Comparison of ENCODE assay signal across 1 cellular context in genomic region chr2:111117666-111118454, GRCh38.
TF ChIP-seq lines count a peak whose summit lies in the region.

No MANE protein-coding gene starts in this region.

TF ChIP-seq in WTC11, 78 proteins besides CTCF, POLR2A, EP300 and RAD21 (continued from another document and continues in another):
- TF ChIP-seq, protein P1, sequence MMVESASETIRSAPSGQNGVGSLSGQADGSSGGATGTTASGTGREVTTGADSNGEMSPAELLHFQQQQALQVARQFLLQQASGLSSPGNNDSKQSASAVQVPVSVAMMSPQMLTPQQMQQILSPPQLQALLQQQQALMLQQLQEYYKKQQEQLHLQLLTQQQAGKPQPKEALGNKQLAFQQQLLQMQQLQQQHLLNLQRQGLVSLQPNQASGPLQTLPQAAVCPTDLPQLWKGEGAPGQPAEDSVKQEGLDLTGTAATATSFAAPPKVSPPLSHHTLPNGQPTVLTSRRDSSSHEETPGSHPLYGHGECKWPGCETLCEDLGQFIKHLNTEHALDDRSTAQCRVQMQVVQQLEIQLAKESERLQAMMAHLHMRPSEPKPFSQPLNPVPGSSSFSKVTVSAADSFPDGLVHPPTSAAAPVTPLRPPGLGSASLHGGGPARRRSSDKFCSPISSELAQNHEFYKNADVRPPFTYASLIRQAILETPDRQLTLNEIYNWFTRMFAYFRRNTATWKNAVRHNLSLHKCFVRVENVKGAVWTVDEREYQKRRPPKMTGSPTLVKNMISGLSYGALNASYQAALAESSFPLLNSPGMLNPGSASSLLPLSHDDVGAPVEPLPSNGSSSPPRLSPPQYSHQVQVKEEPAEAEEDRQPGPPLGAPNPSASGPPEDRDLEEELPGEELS (CRISPR knock-in tag; IDR thresholded peaks at IDR 0.05): no peak
- TF ChIP-seq ZSCAN18 (CRISPR knock-in tag; IDR thresholded peaks at IDR 0.05) (no peak), SP1 (CRISPR knock-in tag; conservative IDR thresholded peaks at IDR 0.05) (no peak), ZNF396 (CRISPR knock-in tag; IDR thresholded peaks at IDR 0.05; ENCODE audit: borderline replicate concordance) (no peak), ELF4 (CRISPR knock-in tag; IDR thresholded peaks at IDR 0.05; ENCODE audit: low read depth) (no peak), IRF2 (CRISPR knock-in tag; IDR thresholded peaks at IDR 0.05; ENCODE audit: borderline replicate concordance, low read depth) (no peak), NFYB (CRISPR knock-in tag; conservative IDR thresholded peaks at IDR 0.05; ENCODE audit: low read depth) (no peak), NFATC4 (CRISPR knock-in tag; IDR thresholded peaks at IDR 0.05) (no peak), FOXP1 (CRISPR knock-in tag; IDR thresholded peaks at IDR 0.05; ENCODE audit: borderline replicate concordance) (no peak), AFF4 (CRISPR knock-in tag; IDR thresholded peaks at IDR 0.05; ENCODE audit: borderline replicate concordance) (no peak), TCF7 (CRISPR knock-in tag; IDR thresholded peaks at IDR 0.05; ENCODE audit: low read depth) (no peak), NFE2L1 (CRISPR knock-in tag; IDR thresholded peaks at IDR 0.05) (0 out of 2 replicates have a peak, but pooled peaks have one; percentile 25), CREB1 (CRISPR knock-in tag; IDR thresholded peaks at IDR 0.05) (0 out of 2 replicates have a peak, but pooled peaks have one; percentile 17), TP53 (CRISPR knock-in tag; IDR thresholded peaks at IDR 0.05) (no peak), PREB (CRISPR knock-in tag; IDR thresholded peaks at IDR 0.05; ENCODE audit: borderline replicate concordance) (no peak), ATF3 (CRISPR knock-in tag; conservative IDR thresholded peaks at IDR 0.05) (no peak), NR2C2 (CRISPR knock-in tag; IDR thresholded peaks at IDR 0.05) (no peak), TEAD1 (CRISPR knock-in tag; IDR thresholded peaks at IDR 0.05) (0 out of 2 replicates have a peak, but pooled peaks have one; percentile 36), AR (CRISPR knock-in tag; IDR thresholded peaks at IDR 0.05) (no peak), TEAD4 (CRISPR knock-in tag; IDR thresholded peaks at IDR 0.05) (no peak), KAT7 (CRISPR knock-in tag; IDR thresholded peaks at IDR 0.05; ENCODE audit: borderline replicate concordance) (no peak), CREM (CRISPR knock-in tag; IDR thresholded peaks at IDR 0.05) (no peak), CBFB (CRISPR knock-in tag; IDR thresholded peaks at IDR 0.05; ENCODE audit: low read depth) (no peak), ESRRA (CRISPR knock-in tag; IDR thresholded peaks at IDR 0.05; ENCODE audit: borderline replicate concordance) (no peak), JAZF1 (CRISPR knock-in tag; IDR thresholded peaks at IDR 0.05) (no peak)
- TF ChIP-seq, protein P2, sequence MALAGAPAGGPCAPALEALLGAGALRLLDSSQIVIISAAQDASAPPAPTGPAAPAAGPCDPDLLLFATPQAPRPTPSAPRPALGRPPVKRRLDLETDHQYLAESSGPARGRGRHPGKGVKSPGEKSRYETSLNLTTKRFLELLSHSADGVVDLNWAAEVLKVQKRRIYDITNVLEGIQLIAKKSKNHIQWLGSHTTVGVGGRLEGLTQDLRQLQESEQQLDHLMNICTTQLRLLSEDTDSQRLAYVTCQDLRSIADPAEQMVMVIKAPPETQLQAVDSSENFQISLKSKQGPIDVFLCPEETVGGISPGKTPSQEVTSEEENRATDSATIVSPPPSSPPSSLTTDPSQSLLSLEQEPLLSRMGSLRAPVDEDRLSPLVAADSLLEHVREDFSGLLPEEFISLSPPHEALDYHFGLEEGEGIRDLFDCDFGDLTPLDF (CRISPR knock-in tag; IDR thresholded peaks at IDR 0.05): no peak
- TF ChIP-seq, protein P3, sequence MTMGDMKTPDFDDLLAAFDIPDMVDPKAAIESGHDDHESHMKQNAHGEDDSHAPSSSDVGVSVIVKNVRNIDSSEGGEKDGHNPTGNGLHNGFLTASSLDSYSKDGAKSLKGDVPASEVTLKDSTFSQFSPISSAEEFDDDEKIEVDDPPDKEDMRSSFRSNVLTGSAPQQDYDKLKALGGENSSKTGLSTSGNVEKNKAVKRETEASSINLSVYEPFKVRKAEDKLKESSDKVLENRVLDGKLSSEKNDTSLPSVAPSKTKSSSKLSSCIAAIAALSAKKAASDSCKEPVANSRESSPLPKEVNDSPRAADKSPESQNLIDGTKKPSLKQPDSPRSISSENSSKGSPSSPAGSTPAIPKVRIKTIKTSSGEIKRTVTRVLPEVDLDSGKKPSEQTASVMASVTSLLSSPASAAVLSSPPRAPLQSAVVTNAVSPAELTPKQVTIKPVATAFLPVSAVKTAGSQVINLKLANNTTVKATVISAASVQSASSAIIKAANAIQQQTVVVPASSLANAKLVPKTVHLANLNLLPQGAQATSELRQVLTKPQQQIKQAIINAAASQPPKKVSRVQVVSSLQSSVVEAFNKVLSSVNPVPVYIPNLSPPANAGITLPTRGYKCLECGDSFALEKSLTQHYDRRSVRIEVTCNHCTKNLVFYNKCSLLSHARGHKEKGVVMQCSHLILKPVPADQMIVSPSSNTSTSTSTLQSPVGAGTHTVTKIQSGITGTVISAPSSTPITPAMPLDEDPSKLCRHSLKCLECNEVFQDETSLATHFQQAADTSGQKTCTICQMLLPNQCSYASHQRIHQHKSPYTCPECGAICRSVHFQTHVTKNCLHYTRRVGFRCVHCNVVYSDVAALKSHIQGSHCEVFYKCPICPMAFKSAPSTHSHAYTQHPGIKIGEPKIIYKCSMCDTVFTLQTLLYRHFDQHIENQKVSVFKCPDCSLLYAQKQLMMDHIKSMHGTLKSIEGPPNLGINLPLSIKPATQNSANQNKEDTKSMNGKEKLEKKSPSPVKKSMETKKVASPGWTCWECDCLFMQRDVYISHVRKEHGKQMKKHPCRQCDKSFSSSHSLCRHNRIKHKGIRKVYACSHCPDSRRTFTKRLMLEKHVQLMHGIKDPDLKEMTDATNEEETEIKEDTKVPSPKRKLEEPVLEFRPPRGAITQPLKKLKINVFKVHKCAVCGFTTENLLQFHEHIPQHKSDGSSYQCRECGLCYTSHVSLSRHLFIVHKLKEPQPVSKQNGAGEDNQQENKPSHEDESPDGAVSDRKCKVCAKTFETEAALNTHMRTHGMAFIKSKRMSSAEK (CRISPR knock-in tag; IDR thresholded peaks at IDR 0.05; ENCODE audit: borderline replicate concordance): no peak
- TF ChIP-seq, protein P4, sequence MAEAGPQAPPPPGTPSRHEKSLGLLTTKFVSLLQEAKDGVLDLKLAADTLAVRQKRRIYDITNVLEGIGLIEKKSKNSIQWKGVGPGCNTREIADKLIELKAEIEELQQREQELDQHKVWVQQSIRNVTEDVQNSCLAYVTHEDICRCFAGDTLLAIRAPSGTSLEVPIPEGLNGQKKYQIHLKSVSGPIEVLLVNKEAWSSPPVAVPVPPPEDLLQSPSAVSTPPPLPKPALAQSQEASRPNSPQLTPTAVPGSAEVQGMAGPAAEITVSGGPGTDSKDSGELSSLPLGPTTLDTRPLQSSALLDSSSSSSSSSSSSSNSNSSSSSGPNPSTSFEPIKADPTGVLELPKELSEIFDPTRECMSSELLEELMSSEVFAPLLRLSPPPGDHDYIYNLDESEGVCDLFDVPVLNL (CRISPR knock-in tag; IDR thresholded peaks at IDR 0.05; ENCODE audit: borderline replicate concordance, low read depth): no peak
- TF ChIP-seq, protein P5, sequence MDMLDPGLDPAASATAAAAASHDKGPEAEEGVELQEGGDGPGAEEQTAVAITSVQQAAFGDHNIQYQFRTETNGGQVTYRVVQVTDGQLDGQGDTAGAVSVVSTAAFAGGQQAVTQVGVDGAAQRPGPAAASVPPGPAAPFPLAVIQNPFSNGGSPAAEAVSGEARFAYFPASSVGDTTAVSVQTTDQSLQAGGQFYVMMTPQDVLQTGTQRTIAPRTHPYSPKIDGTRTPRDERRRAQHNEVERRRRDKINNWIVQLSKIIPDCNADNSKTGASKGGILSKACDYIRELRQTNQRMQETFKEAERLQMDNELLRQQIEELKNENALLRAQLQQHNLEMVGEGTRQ (CRISPR knock-in tag; IDR thresholded peaks at IDR 0.05): no peak
- TF ChIP-seq, protein P6, sequence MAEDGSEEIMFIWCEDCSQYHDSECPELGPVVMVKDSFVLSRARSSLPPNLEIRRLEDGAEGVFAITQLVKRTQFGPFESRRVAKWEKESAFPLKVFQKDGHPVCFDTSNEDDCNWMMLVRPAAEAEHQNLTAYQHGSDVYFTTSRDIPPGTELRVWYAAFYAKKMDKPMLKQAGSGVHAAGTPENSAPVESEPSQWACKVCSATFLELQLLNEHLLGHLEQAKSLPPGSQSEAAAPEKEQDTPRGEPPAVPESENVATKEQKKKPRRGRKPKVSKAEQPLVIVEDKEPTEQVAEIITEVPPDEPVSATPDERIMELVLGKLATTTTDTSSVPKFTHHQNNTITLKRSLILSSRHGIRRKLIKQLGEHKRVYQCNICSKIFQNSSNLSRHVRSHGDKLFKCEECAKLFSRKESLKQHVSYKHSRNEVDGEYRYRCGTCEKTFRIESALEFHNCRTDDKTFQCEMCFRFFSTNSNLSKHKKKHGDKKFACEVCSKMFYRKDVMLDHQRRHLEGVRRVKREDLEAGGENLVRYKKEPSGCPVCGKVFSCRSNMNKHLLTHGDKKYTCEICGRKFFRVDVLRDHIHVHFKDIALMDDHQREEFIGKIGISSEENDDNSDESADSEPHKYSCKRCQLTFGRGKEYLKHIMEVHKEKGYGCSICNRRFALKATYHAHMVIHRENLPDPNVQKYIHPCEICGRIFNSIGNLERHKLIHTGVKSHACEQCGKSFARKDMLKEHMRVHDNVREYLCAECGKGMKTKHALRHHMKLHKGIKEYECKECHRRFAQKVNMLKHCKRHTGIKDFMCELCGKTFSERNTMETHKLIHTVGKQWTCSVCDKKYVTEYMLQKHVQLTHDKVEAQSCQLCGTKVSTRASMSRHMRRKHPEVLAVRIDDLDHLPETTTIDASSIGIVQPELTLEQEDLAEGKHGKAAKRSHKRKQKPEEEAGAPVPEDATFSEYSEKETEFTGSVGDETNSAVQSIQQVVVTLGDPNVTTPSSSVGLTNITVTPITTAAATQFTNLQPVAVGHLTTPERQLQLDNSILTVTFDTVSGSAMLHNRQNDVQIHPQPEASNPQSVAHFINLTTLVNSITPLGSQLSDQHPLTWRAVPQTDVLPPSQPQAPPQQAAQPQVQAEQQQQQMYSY (CRISPR knock-in tag; IDR thresholded peaks at IDR 0.05): no peak
